In genomic region chr10:28719789-28720436, GRCh38 we compare ENCODE assay signal across 17 cellular contexts. TPM values are rescaled to one million over a fixed set of nuclear protein-coding genes. Genes with fewer than 3 reads are reported as not detected.
DNase-seq lines count a peak whose midpoint lies in the region; ATAC-seq and TF ChIP-seq lines count a peak whose summit lies in the region.
"Had no signal": no experiment of that assay in that cellular context is flagged by ENCODE, and none has a peak within 500 bp of the region (broad histone marks: within the 10 kb centered on the region; RNA-seq: fewer than 3 reads in every experiment).

No MANE protein-coding gene starts in this region.

- H3K27me3 Mint-ChIP-seq in activated T-helper 2 cell treated with anti-CD3 and anti-CD28 coated beads, Interferon-gamma antibody, Interleukin-2, Interleukin-4, amounts not matched to agents 10 μg/mL and 5 μg/mL and 100 μg/mL, durations not matched to agents 14 hours and 24 hours and 36 hours (ENCODE audit: low read depth), result peaks cover 31% of the 10 kb centered on the region

- H3K14ac ChIP-seq in IMR-90 (replicated peaks; ENCODE audit: low read depth, low read length), result no peak overlapping the region

- peak; percentile 46 for DNase-seq in ACHN
- DNase-seq in IMR-90, result peak; percentile 71
- DNase-seq in astrocyte of the hippocampus (ENCODE audit: low read depth, low spot score), result peak; percentile 28
- DNase-seq in iris pigment epithelial cell (ENCODE audit: low read depth), result peak; percentile 73
- no peak for DNase-seq in retina
- DNase-seq in activated T-helper 2 cell treated with anti-CD3 and anti-CD28 coated beads, Interferon-gamma antibody, Interleukin-2, Interleukin-4, amounts not matched to agents 10 μg/mL and 5 μg/mL and 100 μg/mL, durations not matched to agents 14 hours and 24 hours and 36 hours (ENCODE audit: low spot score), result no peak
- DNase-seq: activated B cell treated with CpG ODN at 0.5 μM for 24 hours, DMS153, immature natural killer cell, KG1, NCI-H82, SJCRH30, upper lobe of right lung had no signal

- no peak overlapping the region for H2AFZ ChIP-seq in IMR-90 (replicated peaks; ENCODE audit: low read length, poor library complexity)
- H2AFZ ChIP-seq: parathyroid adenoma had no signal

- no peaks in the 10 kb centered on the region for H3K4me1 Mint-ChIP-seq in activated T-helper 2 cell treated with anti-CD3 and anti-CD28 coated beads, Interferon-gamma antibody, Interleukin-2, Interleukin-4, amounts not matched to agents 10 μg/mL and 5 μg/mL and 100 μg/mL, durations not matched to agents 14 hours and 24 hours and 36 hours (ENCODE audit: low read depth)

- H3K4me2 ChIP-seq in IMR-90 (ENCODE audit: low read depth, low read length), result no peak overlapping the region

- H2BK5ac ChIP-seq in IMR-90 (ENCODE audit: low read depth, low read length, poor library complexity, severe bottlenecking), result peak overlapping the region; percentile 53

- H3K9me3 Mint-ChIP-seq in activated T-helper 2 cell treated with anti-CD3 and anti-CD28 coated beads, Interferon-gamma antibody, Interleukin-2, Interleukin-4, amounts not matched to agents 10 μg/mL and 5 μg/mL and 100 μg/mL, durations not matched to agents 14 hours and 24 hours and 36 hours, result no peaks in the 10 kb centered on the region
- H3K9me3 Mint-ChIP-seq: activated B cell treated with CpG ODN at 0.5 μM for 24 hours had no signal

- H2BK120ac ChIP-seq in IMR-90 (ENCODE audit: low read depth, low read length), result peak overlapping the region; percentile 73

- no peak overlapping the region for H3K23ac ChIP-seq in IMR-90 (ENCODE audit: low read depth, low read length)

- H4K8ac ChIP-seq in IMR-90 (ENCODE audit: low read depth in 2 of 2, low read length in 2 of 2), result peak overlapping the region in 1 of 2 experiments; percentile 50; a peak in 1 of 4 replicates

- H3K9me1 ChIP-seq in IMR-90 (ENCODE audit: insufficient read depth, low read length), result no peaks in the 10 kb centered on the region

- WGBS in IMR-90 (ENCODE audit: extremely low coverage in 2 of 2, insufficient read length in 1 of 2), 2 experiments, result no CpG with 5 or more reads among the region's 8 CpGs

- H4K20me1 ChIP-seq in IMR-90 (ENCODE audit: insufficient read depth, low read length), result no peaks in the 10 kb centered on the region

- H3K56ac ChIP-seq in IMR-90 (ENCODE audit: extremely low read depth, insufficient read depth, low read length), result no peak overlapping the region

- no peak overlapping the region for H3K4me3 ChIP-seq in IMR-90 (ENCODE audit: insufficient read depth, low read depth, low read length)
- H3K4me3 ChIP-seq: SJCRH30, upper lobe of right lung had no signal

- intact Hi-C loops in IMR-90 (cut with micrococcal nuclease), result no loop called here
- intact Hi-C loops in activated T-helper 2 cell treated with anti-CD3 and anti-CD28 coated beads, Interferon-gamma antibody, Interleukin-2, Interleukin-4, amounts not matched to agents 10 μg/mL and 5 μg/mL and 100 μg/mL, durations not matched to agents 14 hours and 24 hours and 36 hours (cut with micrococcal nuclease), result no loop called here

- no peak overlapping the region; the same call in 1 of the 2 replicates for H2AK5ac ChIP-seq in IMR-90 (ENCODE audit: low read depth, low read length)

- no peaks in the 10 kb centered on the region for H3K27me3 ChIP-seq in IMR-90 (ENCODE audit: control insufficient read depth, insufficient read depth, low read length)
- H3K27me3 ChIP-seq: SJCRH30 had no signal

- in situ Hi-C loops in ACHN (cut with HindIII; ENCODE audit: low pct_ligation_motif_present, low pct_unique_long_range_greater_than_20kb, low sequenced_read_pairs) (no loop called here), IMR-90 (cut with MboI; ENCODE audit: low sequenced_read_pairs) (no loop called here)

- H4K91ac ChIP-seq in IMR-90 (ENCODE audit: insufficient read depth, low read depth, low read length), result no peak overlapping the region

- 0 out of 2 replicates have a peak overlapping the region, but pooled peaks have one; percentile 47 for H3K4ac ChIP-seq in IMR-90 (ENCODE audit: low read depth, low read length)

- H3K18ac ChIP-seq in IMR-90 (ENCODE audit: low read depth, low read length), result no peak overlapping the region; the same call in 1 of the 2 replicates

- H3K9me3 ChIP-seq in IMR-90 (ENCODE audit: control insufficient read depth, insufficient read depth, low read length), result peaks cover 3% of the 10 kb centered on the region; the same call in 1 of the 2 replicates
- H3K9me3 ChIP-seq: SJCRH30, upper lobe of right lung had no signal

- peak overlapping the region; percentile 42; the same call in 1 of the 2 replicates for H2BK20ac ChIP-seq in IMR-90 (ENCODE audit: low read depth, low read length)

- H3K4me1 ChIP-seq in IMR-90 (ENCODE audit: control insufficient read depth, insufficient read depth, low read length), result peaks cover 10% of the 10 kb centered on the region
- H3K4me1 ChIP-seq: parathyroid adenoma, SJCRH30 had no signal

- TF ChIP-seq RAD21 in IMR-90 (IDR thresholded peaks at IDR 0.05; ENCODE audit: low read length), result no peak

- no peak for TF ChIP-seq POLR2A in IMR-90 (IDR thresholded peaks at IDR 0.05; ENCODE audit: low read depth, low read length)

- no peak overlapping the region for H2AK9ac ChIP-seq in IMR-90 (replicated peaks; ENCODE audit: low read depth, low read length, poor library complexity)

- ATAC-seq in IMR-90 (ENCODE audit: low read depth) (peak; percentile 86), HG03095 (IDR thresholded peaks at IDR 0.05; ENCODE audit: unreplicated experiment) (no peak), HG03432 (IDR thresholded peaks at IDR 0.05; ENCODE audit: unreplicated experiment) (no peak)
- ATAC-seq: upper lobe of right lung had no signal

- no peak for TF ChIP-seq CTCF in IMR-90 (conservative IDR thresholded peaks at IDR 0.05; ENCODE audit: low read depth, low read length)

- H3K36me3 Mint-ChIP-seq in activated T-helper 2 cell treated with anti-CD3 and anti-CD28 coated beads, Interferon-gamma antibody, Interleukin-2, Interleukin-4, amounts not matched to agents 10 μg/mL and 5 μg/mL and 100 μg/mL, durations not matched to agents 14 hours and 24 hours and 36 hours (ENCODE audit: low read depth), result no peaks in the 10 kb centered on the region
- H3K36me3 Mint-ChIP-seq: activated naive CD8-positive, alpha-beta T cell; immature natural killer cell had no signal

- no peak overlapping the region for H3K27ac ChIP-seq in IMR-90 (ENCODE audit: insufficient read depth, low read length)
- H3K27ac ChIP-seq: parathyroid adenoma, SJCRH30, upper lobe of right lung had no signal

- POLR2A ChIA-PET in IMR-90 (lab: Charles Lee; ENCODE audit: unreplicated experiment), result no interaction called here

- H4K5ac ChIP-seq in IMR-90 (ENCODE audit: low read depth, low read length), result no peak overlapping the region

- CTCF ChIA-PET in IMR-90 (lab: Yijun Ruan, JAX), result interaction anchor here (0.8 kb wide), 1 partner anchor 56 kb away, joined by 3 read pairs; no protein-coding TSS in a partner anchor

- dilution Hi-C loops in IMR-90 (cut with HindIII; ENCODE audit: low sequenced_read_pairs, unreplicated experiment), result no loop called here

- BruUV-seq in IMR-90 (replicated peaks; lab: Mats Ljungman, UMichigan), result no TSS peak

- H2BK15ac ChIP-seq in IMR-90 (ENCODE audit: low read depth, low read length), result no peak overlapping the region; the same call in 2 of the 3 replicates

- H3K27ac Mint-ChIP-seq in activated T-helper 2 cell treated with anti-CD3 and anti-CD28 coated beads, Interferon-gamma antibody, Interleukin-2, Interleukin-4, amounts not matched to agents 10 μg/mL and 5 μg/mL and 100 μg/mL, durations not matched to agents 14 hours and 24 hours and 36 hours, result no peak overlapping the region
- H3K27ac Mint-ChIP-seq: activated B cell treated with CpG ODN at 0.5 μM for 24 hours; activated naive CD8-positive, alpha-beta T cell; immature natural killer cell had no signal

- H3K36me3 ChIP-seq in IMR-90 (ENCODE audit: control insufficient read depth, insufficient read depth, low read length), result no peaks in the 10 kb centered on the region
- H3K36me3 ChIP-seq: SJCRH30, upper lobe of right lung had no signal

- no peaks in the 10 kb centered on the region for H3K79me1 ChIP-seq in IMR-90 (ENCODE audit: low read depth in 1 of 2, low read length in 2 of 2)

- H3K4me3 Mint-ChIP-seq in activated T-helper 2 cell treated with anti-CD3 and anti-CD28 coated beads, Interferon-gamma antibody, Interleukin-2, Interleukin-4, amounts not matched to agents 10 μg/mL and 5 μg/mL and 100 μg/mL, durations not matched to agents 14 hours and 24 hours and 36 hours (ENCODE audit: low read depth), result no peak overlapping the region
- H3K4me3 Mint-ChIP-seq: activated B cell treated with CpG ODN at 0.5 μM for 24 hours; activated naive CD8-positive, alpha-beta T cell; immature natural killer cell had no signal

- no peak overlapping the region for H3K9ac ChIP-seq in IMR-90 (ENCODE audit: low read depth, low read length)
- H3K9ac ChIP-seq: parathyroid adenoma had no signal

TF ChIP-seq in IMR-90, 13 proteins besides CTCF, POLR2A, EP300 and RAD21:
- TF ChIP-seq CHD1 (IDR thresholded peaks at IDR 0.05; ENCODE audit: low read depth, low read length) (no peak), MAFK (IDR thresholded peaks at IDR 0.05; ENCODE audit: low read depth, low read length) (peak; percentile 64; the same call in 1 of the 2 replicates), NFE2L2 (IDR thresholded peaks at IDR 0.05; ENCODE audit: low read depth, low read length) (peak; percentile 96), MXI1 (IDR thresholded peaks at IDR 0.05; ENCODE audit: borderline replicate concordance, low read depth, low read length) (no peak), SMC3 (IDR thresholded peaks at IDR 0.05; ENCODE audit: low read depth, low read length) (no peak), MAZ (IDR thresholded peaks at IDR 0.05; ENCODE audit: borderline replicate concordance, low read depth, low read length) (no peak)

RNA-seq across cellular contexts. Expression of gene BAMBI, which starts 42.6 kb away (rescaled TPM):
- 19.4 and 20.8 TPM in 2 replicates for total RNA-seq in IMR-90 (2012; rRNA removed)
- polyA plus RNA-seq in IMR-90 (2012; rRNA removed), result 13.4 and 14.4 TPM in 2 replicates
- 8.3 and 14.5 TPM in 2 replicates for polyA plus RNA-seq in IMR-90 (2012; cell fraction: cytosol; rRNA removed)
- 8.6 and 10.7 TPM in 2 replicates for polyA plus RNA-seq in IMR-90 (2012; cell fraction: nucleus; rRNA removed; ENCODE audit: low replicate concordance)
- 0.16 TPM in 2 replicates for total RNA-seq in activated T-helper 2 cell treated with anti-CD3 and anti-CD28 coated beads, Interferon-gamma antibody, Interleukin-2, Interleukin-4, amounts not matched to agents 10 μg/mL and 5 μg/mL and 100 μg/mL, durations not matched to agents 14 hours and 24 hours and 36 hours

Comparison
In these comparisons a context has a peak if more than half of its experiments do, and no peak if none do; other contexts are left out.
1. DNase-seq: peak in ACHN (single experiment), IMR-90 (single experiment), astrocyte of the hippocampus (single experiment) and iris pigment epithelial cell (single experiment); none in retina (single experiment) and activated T-helper 2 cell treated with anti-CD3 and anti-CD28 coated beads, Interferon-gamma antibody, Interleukin-2, Interleukin-4, amounts not matched to agents 10 μg/mL and 5 μg/mL and 100 μg/mL, durations not matched to agents 14 hours and 24 hours and 36 hours (single experiment).
2. RNA of gene BAMBI, which starts 42.6 kb away (total RNA-seq): 19.4 to 20.8 TPM in IMR-90; 0.16 TPM in activated T-helper 2 cell treated with anti-CD3 and anti-CD28 coated beads, Interferon-gamma antibody, Interleukin-2, Interleukin-4, amounts not matched to agents 10 μg/mL and 5 μg/mL and 100 μg/mL, durations not matched to agents 14 hours and 24 hours and 36 hours; every median in the first group is over 10 times any median in the second.